In the genomic region with DNA sequence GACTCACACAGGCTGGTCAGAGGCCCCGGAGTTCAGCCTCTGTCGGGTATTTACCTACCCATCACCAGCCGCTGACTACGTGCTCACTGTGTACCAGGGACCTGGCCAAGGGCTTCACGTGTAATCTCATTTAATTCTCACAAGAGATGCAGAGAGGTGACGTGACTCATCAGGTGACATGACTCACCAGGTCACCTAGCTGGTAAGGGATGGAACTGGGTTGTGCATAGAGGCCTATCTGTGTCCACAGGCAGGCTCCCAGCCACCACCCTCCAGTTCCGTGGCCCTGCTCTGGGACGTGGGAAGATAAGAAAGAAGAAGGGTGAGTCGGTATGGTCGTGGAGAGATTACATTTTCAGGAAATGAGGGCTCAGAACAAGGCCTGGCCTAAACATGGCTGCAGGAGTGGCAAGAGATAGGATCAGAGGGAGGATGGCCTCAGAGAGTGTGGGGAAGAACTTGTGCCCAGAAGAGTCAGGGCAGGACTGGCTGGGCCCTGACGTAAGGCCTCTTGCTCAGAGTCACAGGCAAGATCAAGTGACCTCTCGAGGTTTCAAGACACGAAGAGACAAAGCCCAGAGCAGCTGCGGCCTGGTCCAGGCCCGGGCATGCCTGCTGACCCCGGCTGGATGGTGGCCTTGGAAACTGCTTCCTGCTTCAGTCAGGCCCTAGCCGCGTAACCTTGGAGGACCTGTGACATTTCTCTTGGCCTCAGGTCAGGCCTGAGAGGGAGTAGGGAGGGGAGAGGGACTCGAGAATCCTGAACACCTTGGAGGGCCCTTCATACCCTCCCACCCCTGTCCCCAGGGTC, we compare ENCODE assay signal across 8 cellular contexts. TPM values are rescaled to one million over a fixed set of nuclear protein-coding genes. Genes with fewer than 3 reads are reported as not detected.
DNase-seq lines count a peak whose midpoint lies in the region; ATAC-seq and TF ChIP-seq lines count a peak whose summit lies in the region.

No MANE protein-coding gene starts in this region.

- no peak overlapping the region for H3K4me3 Mint-ChIP-seq in activated naive CD4-positive, alpha-beta T cell treated with anti-CD3 and anti-CD28 coated beads for 36 hours
- H3K4me3 Mint-ChIP-seq in activated naive CD4-positive, alpha-beta T cell treated with anti-CD3 and anti-CD28 coated beads, Interleukin-2, amount 10 ng/mL, durations not matched to agents 7 days and 5 days, result no peak overlapping the region
- peak overlapping the region in 1 of 2 donors; percentile 1 for H3K4me3 Mint-ChIP-seq in activated T-cell treated with anti-CD3 and anti-CD28 coated beads, Interleukin-2, amount 50 U/mL, for 72 hours

- no peak overlapping the region for H3K4me3 ChIP-seq in right atrium auricular region
- no peak overlapping the region for H3K4me3 ChIP-seq in spleen

- WGBS in spleen, 5 donors, result 61 to 73% (median 65%) methylated on average over 14 to 19 of the region's 19 CpGs

- peaks cover 14% of the 10 kb centered on the region for H3K4me1 Mint-ChIP-seq in activated naive CD4-positive, alpha-beta T cell treated with anti-CD3 and anti-CD28 coated beads for 36 hours (ENCODE audit: low read depth)
- peaks cover 24% of the 10 kb centered on the region for H3K4me1 Mint-ChIP-seq in activated naive CD4-positive, alpha-beta T cell treated with anti-CD3 and anti-CD28 coated beads, Interleukin-2, amount 10 ng/mL, durations not matched to agents 7 days and 5 days
- H3K4me1 Mint-ChIP-seq in activated T-cell treated with anti-CD3 and anti-CD28 coated beads, Interleukin-2, amount 50 U/mL, for 72 hours (ENCODE audit: low read depth), result peaks cover 23% of the 10 kb centered on the region

- H3K27ac ChIP-seq in right atrium auricular region, result peak overlapping the region; percentile 91 to 95
- peak overlapping the region; percentile 42 to 74 (median 64) for H3K27ac ChIP-seq in spleen

- TF ChIP-seq CTCF in right atrium auricular region (IDR thresholded peaks at IDR 0.05) (no peak), spleen (IDR thresholded peaks at IDR 0.05 in 8 of 11, conservative IDR thresholded peaks at IDR 0.05 in 3 of 11) (no peak)

- peak; percentile 59 for DNase-seq in activated naive CD4-positive, alpha-beta T cell treated with anti-CD3 and anti-CD28 coated beads for 36 hours
- no peak for DNase-seq in activated naive CD4-positive, alpha-beta T cell treated with anti-CD3 and anti-CD28 coated beads, Interleukin-2, amount 10 ng/mL, durations not matched to agents 7 days and 5 days
- peak; percentile 53 to 75 for DNase-seq in activated T-cell treated with anti-CD3 and anti-CD28 coated beads, Interleukin-2, amount 50 U/mL, for 72 hours
- peak; percentile 75 for DNase-seq in right atrium auricular region (ENCODE audit: low spot score)
- no peak for DNase-seq in spleen
- DNase-seq in HCEC 1CT, result no peak
- no peak for DNase-seq in mesenteric fat pad (ENCODE audit: low spot score)

- peak overlapping the region; percentile 50 for H3K27ac Mint-ChIP-seq in activated naive CD4-positive, alpha-beta T cell treated with anti-CD3 and anti-CD28 coated beads for 36 hours
- H3K27ac Mint-ChIP-seq in activated naive CD4-positive, alpha-beta T cell treated with anti-CD3 and anti-CD28 coated beads, Interleukin-2, amount 10 ng/mL, durations not matched to agents 7 days and 5 days, result no peak overlapping the region
- H3K27ac Mint-ChIP-seq in activated T-cell treated with anti-CD3 and anti-CD28 coated beads, Interleukin-2, amount 50 U/mL, for 72 hours, result peak overlapping the region; percentile 31

- peaks cover 0 to 93% of the 10 kb centered on the region in 2 donors for H3K4me1 ChIP-seq in right atrium auricular region
- peaks cover 15 to 94% (median 58%) of the 10 kb centered on the region in 6 donors for H3K4me1 ChIP-seq in spleen

- CTCF ChIA-PET in activated naive CD4-positive, alpha-beta T cell treated with anti-CD3 and anti-CD28 coated beads for 36 hours (lab: Charles Lee), result interaction anchor here (0.6 to 3.0 kb wide), 4 partner anchors 14 to 119 kb away, joined by 3 to 10 read pairs (median 4); no protein-coding TSS in a partner anchor
- CTCF ChIA-PET in activated naive CD4-positive, alpha-beta T cell treated with anti-CD3 and anti-CD28 coated beads, Interleukin-2, amount 10 ng/mL, durations not matched to agents 7 days and 5 days (lab: Charles Lee), result interaction anchor here (2.9 kb wide), 1 partner anchor 14 kb away, joined by 10 read pairs; no protein-coding TSS in a partner anchor

- H3K9me3 ChIP-seq in right atrium auricular region (no peaks in the 10 kb centered on the region), spleen (no peaks in the 10 kb centered on the region)

- intact Hi-C loops in activated naive CD4-positive, alpha-beta T cell treated with anti-CD3 and anti-CD28 coated beads for 36 hours (cut with micrococcal nuclease), result no loop called here
- intact Hi-C loops in spleen (cut with DNase I; ENCODE audit: low total_unique reads), result no loop called here

- H3K36me3 Mint-ChIP-seq in activated naive CD4-positive, alpha-beta T cell treated with anti-CD3 and anti-CD28 coated beads for 36 hours (ENCODE audit: low read depth), result no peaks in the 10 kb centered on the region
- peaks cover 8% of the 10 kb centered on the region for H3K36me3 Mint-ChIP-seq in activated naive CD4-positive, alpha-beta T cell treated with anti-CD3 and anti-CD28 coated beads, Interleukin-2, amount 10 ng/mL, durations not matched to agents 7 days and 5 days
- H3K36me3 Mint-ChIP-seq in activated T-cell treated with anti-CD3 and anti-CD28 coated beads, Interleukin-2, amount 50 U/mL, for 72 hours (ENCODE audit: insufficient read depth in 2 of 2), result no peaks in the 10 kb centered on the region

- ATAC-seq in activated T-cell treated with anti-CD3 and anti-CD28 coated beads, Interleukin-2, amount 50 U/mL, for 72 hours (replicated peaks in 1 of 2), result peak; percentile 95 to 96
- no peak for ATAC-seq in HG03469 (IDR thresholded peaks at IDR 0.05; ENCODE audit: unreplicated experiment)

- H3K36me3 ChIP-seq in right atrium auricular region (peaks cover 11% of the 10 kb centered on the region), spleen (peaks cover 0 to 52% (median 6%) of the 10 kb centered on the region in 6 donors)

- H3K9me3 Mint-ChIP-seq in activated naive CD4-positive, alpha-beta T cell treated with anti-CD3 and anti-CD28 coated beads for 36 hours, result no peaks in the 10 kb centered on the region
- H3K9me3 Mint-ChIP-seq in activated naive CD4-positive, alpha-beta T cell treated with anti-CD3 and anti-CD28 coated beads, Interleukin-2, amount 10 ng/mL, durations not matched to agents 7 days and 5 days, result no peaks in the 10 kb centered on the region
- no peaks in the 10 kb centered on the region for H3K9me3 Mint-ChIP-seq in activated T-cell treated with anti-CD3 and anti-CD28 coated beads, Interleukin-2, amount 50 U/mL, for 72 hours

- TF ChIP-seq POLR2A in spleen (IDR thresholded peaks at IDR 0.05), result no peak

- no peaks in the 10 kb centered on the region for H3K27me3 Mint-ChIP-seq in activated naive CD4-positive, alpha-beta T cell treated with anti-CD3 and anti-CD28 coated beads for 36 hours (ENCODE audit: low read depth)
- no peaks in the 10 kb centered on the region for H3K27me3 Mint-ChIP-seq in activated naive CD4-positive, alpha-beta T cell treated with anti-CD3 and anti-CD28 coated beads, Interleukin-2, amount 10 ng/mL, durations not matched to agents 7 days and 5 days
- H3K27me3 Mint-ChIP-seq in activated T-cell treated with anti-CD3 and anti-CD28 coated beads, Interleukin-2, amount 50 U/mL, for 72 hours (ENCODE audit: low read depth), result no peaks in the 10 kb centered on the region

- H3K27me3 ChIP-seq in right atrium auricular region (no peaks in the 10 kb centered on the region), spleen (replicated peaks in 1 of 7) (no peaks in the 10 kb centered on the region)

RNA-seq across cellular contexts. Expression of gene WASF2, which starts 52.7 kb away (rescaled TPM):
- total RNA-seq in activated naive CD4-positive, alpha-beta T cell treated with anti-CD3 and anti-CD28 coated beads for 36 hours, result 100 to 1,000 TPM; 105 to 106 TPM
- total RNA-seq in activated T-cell treated with anti-CD3 and anti-CD28 coated beads, Interleukin-2, amount 50 U/mL, for 72 hours, result 100 to 1,000 TPM; 146 to 197 TPM
- total RNA-seq in right atrium auricular region, result 10 to 100 TPM; 20.7 to 49.0 TPM
- 100 to 1,000 TPM in 4 of 7 donors, 10 to 100 TPM in 3; 92.1 to 196 (median 129) TPM for total RNA-seq in spleen
- 10 to 100 TPM; 17.2 to 36.8 (median 23.5) TPM for polyA plus RNA-seq in spleen
- total RNA-seq in mesenteric fat pad, result 156 TPM

Comparison
In these comparisons a context has a peak if more than half of its experiments do, and no peak if none do; other contexts are left out.
1. DNase-seq: peak in activated naive CD4-positive, alpha-beta T cell treated with anti-CD3 and anti-CD28 coated beads for 36 hours (single experiment), activated T-cell treated with anti-CD3 and anti-CD28 coated beads, Interleukin-2, amount 50 U/mL, for 72 hours (2 of 2) and right atrium auricular region (single experiment); none in activated naive CD4-positive, alpha-beta T cell treated with anti-CD3 and anti-CD28 coated beads, Interleukin-2, amount 10 ng/mL, durations not matched to agents 7 days and 5 days (single experiment), spleen (single experiment), HCEC 1CT (single experiment) and mesenteric fat pad (single experiment).